ENCODE assay signal across 8 cellular contexts in genomic region chr3:30042274-30042859, GRCh38.
DNase-seq lines count a peak whose midpoint lies in the region; TF ChIP-seq lines count a peak whose summit lies in the region.

No MANE protein-coding gene starts in this region.

- no peaks in the 10 kb centered on the region for H3F3A ChIP-seq in PC-9 (ENCODE audit: insufficient read depth, low read depth)

- CTCF ChIA-PET in PC-9 (lab: Charles Lee), result interaction anchor here (0.6 to 1.0 kb wide), 9 partner anchors 30 to 709 kb away, joined by 3 to 10 read pairs (median 4); no protein-coding TSS in a partner anchor

- no peaks in the 10 kb centered on the region for H3K4me1 ChIP-seq in PC-9 (replicated peaks; ENCODE audit: insufficient read depth)
- H3K4me1 ChIP-seq in ovary (ENCODE audit: insufficient read depth), result no peaks in the 10 kb centered on the region
- no peaks in the 10 kb centered on the region for H3K4me1 ChIP-seq in uterus

- no peaks in the 10 kb centered on the region for H3K79me2 ChIP-seq in PC-9 (ENCODE audit: low read depth)

- 21 to 28% (median 27%) methylated on average over 4 of the region's 4 CpGs for WGBS in ovary, 3 donors

- TF ChIP-seq POLR2A in ovary (IDR thresholded peaks at IDR 0.05) (no peak), uterus (IDR thresholded peaks at IDR 0.05) (no peak)

- H3K4me3 ChIP-seq in PC-9 (no peak overlapping the region), foreskin fibroblast (ENCODE audit: low read depth in 1 of 2, low read length in 2 of 2) (no peak overlapping the region), ovary (no peak overlapping the region), uterus (no peak overlapping the region)

- no peaks in the 10 kb centered on the region for H3K27me3 ChIP-seq in PC-9 (ENCODE audit: insufficient read depth, low read depth)
- no peaks in the 10 kb centered on the region for H3K27me3 ChIP-seq in ovary
- no peaks in the 10 kb centered on the region for H3K27me3 ChIP-seq in uterus

- H2AFZ ChIP-seq in PC-9, result no peak overlapping the region

- DNase-seq in NCI-H82 (lab: John Stamatoyannopoulos, UW) (peak; percentile 75), NCI-H82 treated with DMSO at 0.1 percent for 48 hours (lab: John Stamatoyannopoulos, UW; ENCODE audit: unreplicated experiment) (no peak), HT-29 (ENCODE audit: low spot score) (peak; percentile 71), PC-9 (peak; percentile 30 to 48), foreskin fibroblast (peak; percentile 65 to 89), ovary (peak; percentile 24 to 68 (median 38)), uterus (peak; percentile 49 to 69)
- DNase-seq in activated T-helper 1 cell treated with anti-CD3 and anti-CD28 coated beads, Interleukin-2, amount 50 U/mL, for 16 hours (ENCODE audit: low read depth in 1 of 2, low spot score in 1 of 2), result peak; percentile 21 to 24

- no peaks in the 10 kb centered on the region for H4K20me1 ChIP-seq in PC-9 (ENCODE audit: insufficient read depth)

- intact Hi-C loops in PC-9 (cut with micrococcal nuclease; ENCODE audit: unreplicated experiment), result loop anchor here (1.0 to 5.0 kb wide), 5 partner anchors 70 to 1090 kb away; no protein-coding TSS in a partner anchor
- intact Hi-C loops in ovary (cut with DNase I), result loop anchor here in 3 of 4 donors (5.0 to 10.0 kb wide), 4 partner anchors 152 to 710 kb away; no protein-coding TSS in a partner anchor
- intact Hi-C loops in uterus (cut with DNase I; ENCODE audit: low total_unique reads), result no loop called here

- TF ChIP-seq CTCF in PC-9 (conservative IDR thresholded peaks at IDR 0.05) (peak; percentile 72), foreskin fibroblast (IDR thresholded peaks at IDR 0.05; ENCODE audit: low read depth, low read length) (peak; percentile 67), ovary (IDR thresholded peaks at IDR 0.05) (peak in 2 of 3 donors; percentile 59 to 78), uterus (IDR thresholded peaks at IDR 0.05) (peak; percentile 62 to 75 (median 70))

- H3K36me3 ChIP-seq in PC-9 (ENCODE audit: low read depth) (no peaks in the 10 kb centered on the region), ovary (no peaks in the 10 kb centered on the region), uterus (no peaks in the 10 kb centered on the region)

- no peaks in the 10 kb centered on the region for H3K9me2 ChIP-seq in PC-9 (ENCODE audit: insufficient read depth)

- no TSS peak for BruUV-seq in PC-9 (replicated peaks; lab: Mats Ljungman, UMichigan)

- no peak overlapping the region for H3K4me2 ChIP-seq in PC-9

- no peak overlapping the region for H3K27ac ChIP-seq in PC-9
- no peak overlapping the region for H3K27ac ChIP-seq in ovary
- no peak overlapping the region for H3K27ac ChIP-seq in uterus

- H3K9me3 ChIP-seq in PC-9 (ENCODE audit: insufficient read depth, low read depth), result no peaks in the 10 kb centered on the region
- H3K9me3 ChIP-seq in ovary, result no peaks in the 10 kb centered on the region
- H3K9me3 ChIP-seq in uterus, result no peaks in the 10 kb centered on the region

- TF ChIP-seq EP300 in ovary (IDR thresholded peaks at IDR 0.05), result no peak

- POLR2A ChIA-PET in PC-9 (lab: Charles Lee; ENCODE audit: unreplicated experiment), result no interaction called here
